ENCODE assay signal across 8 cellular contexts in the genomic region with DNA sequence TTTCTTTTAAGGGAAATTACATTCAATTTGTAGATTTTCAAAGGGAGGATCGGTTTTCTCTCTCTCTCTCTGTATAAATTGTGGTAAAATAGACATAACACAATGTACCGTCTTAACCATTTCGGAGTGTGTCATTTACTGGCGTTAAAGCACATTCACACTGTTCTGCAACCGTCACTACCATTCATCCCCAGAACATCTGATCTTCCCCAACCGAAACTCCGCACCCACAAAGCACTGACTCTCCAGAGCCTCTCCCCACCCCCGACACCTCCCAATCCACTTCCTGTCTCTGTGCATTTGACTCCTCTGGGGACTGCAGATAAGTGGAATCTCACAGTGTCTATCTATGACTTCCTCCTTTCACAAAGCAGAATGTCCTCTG. TPM values are rescaled to one million over a fixed set of nuclear protein-coding genes. Genes with fewer than 3 reads are reported as not detected.
DNase-seq lines count a peak whose midpoint lies in the region; ATAC-seq and TF ChIP-seq lines count a peak whose summit lies in the region.

No MANE protein-coding gene starts in this region.

- H4K20me1 ChIP-seq in DOHH2 (ENCODE audit: control insufficient read depth, insufficient read depth, low read depth, low read length): peaks cover 6% of the 10 kb centered on the region; the same call in 1 of the 2 replicates

- no peaks in the 10 kb centered on the region for H3K9me3 Mint-ChIP-seq in central memory CD8-positive, alpha-beta T cell
- no peaks in the 10 kb centered on the region for H3K9me3 Mint-ChIP-seq in osteocyte (ENCODE audit: unreplicated experiment)

- H3K4me1 Mint-ChIP-seq in central memory CD8-positive, alpha-beta T cell: peaks cover 12% of the 10 kb centered on the region
- H3K4me1 Mint-ChIP-seq in osteocyte (ENCODE audit: unreplicated experiment): peaks cover 7% of the 10 kb centered on the region

- H3K4me1 ChIP-seq in DOHH2 (ENCODE audit: control insufficient read depth, low read length): peaks cover 10% of the 10 kb centered on the region

- H3K9me3 ChIP-seq in DOHH2 (ENCODE audit: control insufficient read depth, insufficient read depth, low read length): no peaks in the 10 kb centered on the region

- no peaks in the 10 kb centered on the region for H3K27me3 ChIP-seq in DOHH2 (ENCODE audit: control insufficient read depth, low read length)

- TF ChIP-seq CTCF in DOHH2 (IDR thresholded peaks at IDR 0.05; ENCODE audit: low read depth, low read length, poor library complexity, severe bottlenecking) (no peak), osteocyte (IDR thresholded peaks at IDR 0.05) (no peak)

- H3K4me3 Mint-ChIP-seq in central memory CD8-positive, alpha-beta T cell: peak overlapping the region; percentile 78
- no peak overlapping the region for H3K4me3 Mint-ChIP-seq in osteocyte (ENCODE audit: unreplicated experiment)

- peaks cover 4% of the 10 kb centered on the region for H3K36me3 Mint-ChIP-seq in central memory CD8-positive, alpha-beta T cell (ENCODE audit: insufficient read depth)
- H3K36me3 Mint-ChIP-seq in osteocyte (ENCODE audit: unreplicated experiment): no peaks in the 10 kb centered on the region

- H3K27me3 Mint-ChIP-seq in central memory CD8-positive, alpha-beta T cell: no peaks in the 10 kb centered on the region
- no peaks in the 10 kb centered on the region for H3K27me3 Mint-ChIP-seq in osteocyte (ENCODE audit: unreplicated experiment)

- H3K4me3 ChIP-seq in DOHH2 (ENCODE audit: low read length): no peak overlapping the region; the same call in 1 of the 2 replicates

- DNase-seq in OCI-M2 (lab: John Stamatoyannopoulos, UW; ENCODE audit: unreplicated experiment) (peak; percentile 56), sciatic nerve (ENCODE audit: low spot score) (no peak), NCI-H1105 treated with DMSO at 0.1 percent for 48 hours (lab: John Stamatoyannopoulos, UW) (no peak), NCI-H2081 treated with DMSO at 0.1 percent for 48 hours (lab: John Stamatoyannopoulos, UW) (no peak), osteocyte (ENCODE audit: extremely low spot score, unreplicated experiment) (no peak)
- no peak for DNase-seq in central memory CD8-positive, alpha-beta T cell (ENCODE audit: low spot score in 2 of 2)

- ATAC-seq in central memory CD8-positive, alpha-beta T cell (replicated peaks; ENCODE audit: extremely low read depth, poor library complexity, severe bottlenecking): peak; percentile 89
- ATAC-seq in sciatic nerve (peak; percentile 65), HG02623 (IDR thresholded peaks at IDR 0.05; ENCODE audit: unreplicated experiment) (no peak)

- no peaks in the 10 kb centered on the region for H3K36me3 ChIP-seq in DOHH2 (ENCODE audit: control insufficient read depth, low read length)

- peak overlapping the region; percentile 27; the same call in 1 of the 2 replicates for H3K4me2 ChIP-seq in DOHH2 (ENCODE audit: low read length)

- no peak overlapping the region for H3K27ac ChIP-seq in DOHH2 (ENCODE audit: low read depth, low read length)

- H3K27ac Mint-ChIP-seq in central memory CD8-positive, alpha-beta T cell (ENCODE audit: low read depth): peak overlapping the region; percentile 42
- no peak overlapping the region for H3K27ac Mint-ChIP-seq in osteocyte (ENCODE audit: unreplicated experiment)

- no peaks in the 10 kb centered on the region for H3K9me2 ChIP-seq in DOHH2 (replicated peaks; ENCODE audit: control insufficient read depth, low read length)

- H3F3A ChIP-seq in DOHH2 (ENCODE audit: control insufficient read depth, insufficient read depth): peaks cover 4% of the 10 kb centered on the region; the same call in 1 of the 2 replicates

- H3K79me2 ChIP-seq in DOHH2 (ENCODE audit: control insufficient read depth, low read length): peaks cover 6% of the 10 kb centered on the region; the same call in 1 of the 2 replicates

- intact Hi-C loops in sciatic nerve (cut with DNase I): no loop called here

RNA-seq across cellular contexts. Expression of a gene that starts 15.9 kb away (rescaled TPM):
- total RNA-seq in sciatic nerve (51.5 TPM), osteocyte (37.4 and 44.5 TPM in 2 replicates)
